Comparison of ENCODE assay signal across 32 cellular contexts in the genomic region with DNA sequence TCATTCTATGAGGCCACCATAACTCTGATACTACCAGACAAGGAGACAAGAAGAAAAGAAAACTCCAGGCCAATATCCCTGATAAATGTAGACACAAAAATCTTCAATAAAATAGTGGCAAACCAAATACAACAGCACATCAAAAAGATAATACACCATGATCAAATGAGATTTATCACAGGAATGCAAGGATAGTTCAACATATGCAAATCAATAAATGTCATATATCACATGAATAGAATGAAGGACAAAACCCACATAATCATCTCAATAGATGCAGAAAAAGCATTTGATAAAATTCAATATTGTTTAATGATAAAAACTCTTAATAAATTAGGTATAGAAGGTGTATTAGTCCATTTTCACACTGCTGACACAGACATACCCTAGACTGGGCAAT.
"Had no signal": no experiment of that assay in that cellular context is flagged by ENCODE, and none has a peak within 500 bp of the region (broad histone marks: within the 10 kb centered on the region; RNA-seq: fewer than 3 reads in every experiment).

No MANE protein-coding gene starts in this region.

- H3K27me3 ChIP-seq: ascending aorta, breast epithelium, cardiac muscle cell, colonic mucosa, foreskin keratinocyte, gastrocnemius medialis, heart left ventricle had no signal

- DNase-seq: activated CD4-positive, alpha-beta memory T cell treated with anti-CD3 and anti-CD28 coated beads for 36 hours; activated CD4-positive, alpha-beta T cell treated with anti-CD3 and anti-CD28 coated beads for 36 hours; activated CD4-positive, alpha-beta T cell treated with anti-CD3 and anti-CD28 coated beads, Interleukin-2, amount 10 ng/mL, durations not matched to agents 24 days and 14 days; activated CD4-positive, CD25-positive, alpha-beta regulatory T cell; activated CD4-positive, CD25-positive, alpha-beta regulatory T cell treated with anti-CD3 and anti-CD28 coated beads, Interleukin-2, amount 50 U/mL, for 72 hours; activated CD8-positive, alpha-beta memory T cell treated with anti-CD3 and anti-CD28 coated beads, Interleukin-2, amount 10 ng/mL, durations not matched to agents 7 days and 5 days; activated CD8-positive, alpha-beta memory T cell treated with anti-CD3 and anti-CD28 coated beads, Interleukin-2, amount 50 U/mL, for 4 hours; activated CD8-positive, alpha-beta T cell treated with anti-CD3 and anti-CD28 coated beads, Interleukin-2, amount 10 ng/mL, durations not matched to agents 7 days and 5 days; activated effector memory CD4-positive, alpha-beta T cell treated with anti-CD3 and anti-CD28 coated beads, Interleukin-2, amount 50 U/mL, for 16 hours; activated naive CD4-positive, alpha-beta T cell treated with anti-CD3 and anti-CD28 coated beads for 36 hours; activated naive CD8-positive, alpha-beta T cell treated with anti-CD3 and anti-CD28 coated beads for 36 hours; activated naive CD8-positive, alpha-beta T cell treated with anti-CD3 and anti-CD28 coated beads, Interleukin-2, amount 50 U/mL, for 24 hours; activated T-cell treated with anti-CD3 and anti-CD28 coated beads, Interleukin-2, amount 50 U/mL, for 1 hour; activated T-cell treated with anti-CD3 and anti-CD28 coated beads, Interleukin-2, amount 50 U/mL, for 48 hours; central memory CD4-positive, alpha-beta T cell; cerebellar nuclear complex; colonic mucosa; effector CD8-positive, alpha-beta T cell; foreskin keratinocyte; gastrocnemius medialis; glutamatergic neuron; heart left ventricle; T-helper 17 cell; T1000 had no signal

- H3K27ac Mint-ChIP-seq: activated CD4-positive, alpha-beta memory T cell treated with anti-CD3 and anti-CD28 coated beads for 36 hours; activated CD4-positive, alpha-beta T cell treated with anti-CD3 and anti-CD28 coated beads for 36 hours; activated CD4-positive, alpha-beta T cell treated with anti-CD3 and anti-CD28 coated beads, Interleukin-2, amount 10 ng/mL, durations not matched to agents 24 days and 14 days; activated CD8-positive, alpha-beta memory T cell treated with anti-CD3 and anti-CD28 coated beads, Interleukin-2, amount 10 ng/mL, durations not matched to agents 7 days and 5 days; activated CD8-positive, alpha-beta T cell treated with anti-CD3 and anti-CD28 coated beads, Interleukin-2, amount 10 ng/mL, durations not matched to agents 7 days and 5 days; activated naive CD4-positive, alpha-beta T cell treated with anti-CD3 and anti-CD28 coated beads for 36 hours; activated naive CD4-positive, alpha-beta T cell treated with anti-CD3 and anti-CD28 coated beads, Interleukin-2, amount 50 U/mL, for 24 hours; activated naive CD8-positive, alpha-beta T cell treated with anti-CD3 and anti-CD28 coated beads for 36 hours; activated naive CD8-positive, alpha-beta T cell treated with anti-CD3 and anti-CD28 coated beads, Interleukin-2, amount 50 U/mL, for 24 hours; activated T-helper 1 cell treated with anti-CD3 and anti-CD28 coated beads, Interleukin-12 subunit alpha, Interleukin-12 subunit beta, Interleukin-2, Interleukin-4 antibody, amounts not matched to agents 30 ng/mL and 10 ng/mL and 1 ng/mL, durations not matched to agents 14 hours and 24 hours and 36 hours; activated T-helper 2 cell treated with anti-CD3 and anti-CD28 coated beads, Interferon-gamma antibody, Interleukin-2, Interleukin-4, amounts not matched to agents 10 μg/mL and 5 μg/mL and 100 μg/mL, durations not matched to agents 14 hours and 24 hours and 36 hours; brain; T-helper 17 cell; T-helper 2 cell treated with Interferon-gamma antibody and Interleukin-4, amounts not matched to agents 5 μg/mL and 100 μg/mL, for 36 hours had no signal

- H3K27ac ChIP-seq: ascending aorta, breast epithelium, cardiac muscle cell, colonic mucosa, foreskin keratinocyte, gastrocnemius medialis, heart left ventricle had no signal

- H3K4me3 Mint-ChIP-seq: activated CD4-positive, alpha-beta memory T cell treated with anti-CD3 and anti-CD28 coated beads for 36 hours; activated CD4-positive, alpha-beta T cell treated with anti-CD3 and anti-CD28 coated beads for 36 hours; activated CD4-positive, alpha-beta T cell treated with anti-CD3 and anti-CD28 coated beads, Interleukin-2, amount 10 ng/mL, durations not matched to agents 24 days and 14 days; activated CD8-positive, alpha-beta memory T cell treated with anti-CD3 and anti-CD28 coated beads, Interleukin-2, amount 10 ng/mL, durations not matched to agents 7 days and 5 days; activated CD8-positive, alpha-beta T cell treated with anti-CD3 and anti-CD28 coated beads, Interleukin-2, amount 10 ng/mL, durations not matched to agents 7 days and 5 days; activated naive CD4-positive, alpha-beta T cell treated with anti-CD3 and anti-CD28 coated beads for 36 hours; activated naive CD4-positive, alpha-beta T cell treated with anti-CD3 and anti-CD28 coated beads, Interleukin-2, amount 50 U/mL, for 24 hours; activated naive CD8-positive, alpha-beta T cell treated with anti-CD3 and anti-CD28 coated beads for 36 hours; activated naive CD8-positive, alpha-beta T cell treated with anti-CD3 and anti-CD28 coated beads, Interleukin-2, amount 50 U/mL, for 24 hours; activated T-helper 1 cell treated with anti-CD3 and anti-CD28 coated beads, Interleukin-12 subunit alpha, Interleukin-12 subunit beta, Interleukin-2, Interleukin-4 antibody, amounts not matched to agents 30 ng/mL and 10 ng/mL and 1 ng/mL, durations not matched to agents 14 hours and 24 hours and 36 hours; brain; T-helper 17 cell; T-helper 2 cell treated with Interferon-gamma antibody and Interleukin-4, amounts not matched to agents 5 μg/mL and 100 μg/mL, for 36 hours had no signal

- H3K4me1 Mint-ChIP-seq: activated CD4-positive, alpha-beta T cell treated with anti-CD3 and anti-CD28 coated beads for 36 hours; activated CD4-positive, alpha-beta T cell treated with anti-CD3 and anti-CD28 coated beads, Interleukin-2, amount 10 ng/mL, durations not matched to agents 24 days and 14 days; activated CD8-positive, alpha-beta memory T cell treated with anti-CD3 and anti-CD28 coated beads, Interleukin-2, amount 10 ng/mL, durations not matched to agents 7 days and 5 days; activated naive CD4-positive, alpha-beta T cell treated with anti-CD3 and anti-CD28 coated beads, Interleukin-2, amount 50 U/mL, for 24 hours; activated naive CD8-positive, alpha-beta T cell treated with anti-CD3 and anti-CD28 coated beads for 36 hours; activated naive CD8-positive, alpha-beta T cell treated with anti-CD3 and anti-CD28 coated beads, Interleukin-2, amount 50 U/mL, for 24 hours; brain; T-helper 17 cell had no signal

- H3K4me1 ChIP-seq: ascending aorta, breast epithelium, colonic mucosa, foreskin keratinocyte, gastrocnemius medialis, heart left ventricle had no signal

- H3K36me3 ChIP-seq: ascending aorta, breast epithelium, cardiac muscle cell, colonic mucosa, gastrocnemius medialis, heart left ventricle had no signal

- H3K27me3 Mint-ChIP-seq: activated CD4-positive, alpha-beta memory T cell treated with anti-CD3 and anti-CD28 coated beads for 36 hours; activated CD4-positive, alpha-beta T cell treated with anti-CD3 and anti-CD28 coated beads for 36 hours; activated CD4-positive, alpha-beta T cell treated with anti-CD3 and anti-CD28 coated beads, Interleukin-2, amount 10 ng/mL, durations not matched to agents 24 days and 14 days; activated naive CD8-positive, alpha-beta T cell treated with anti-CD3 and anti-CD28 coated beads, Interleukin-2, amount 50 U/mL, for 24 hours; brain; T-helper 17 cell had no signal

- H3K9me3 ChIP-seq: colonic mucosa, gastrocnemius medialis had no signal

- H3K4me3 ChIP-seq: ascending aorta, breast epithelium, cardiac muscle cell, colonic mucosa, gastrocnemius medialis, heart left ventricle had no signal
